29 cellular contexts compared by ENCODE assay signal in genomic region chr20:62698231-62698630, GRCh38. TPM values are rescaled to one million over a fixed set of nuclear protein-coding genes. Genes with fewer than 3 reads are reported as not detected.
"Had no signal": no experiment of that assay in that cellular context is flagged by ENCODE, and none has a peak within 500 bp of the region (broad histone marks: within the 10 kb centered on the region; RNA-seq: fewer than 3 reads in every experiment).

No MANE protein-coding gene starts in this region.

- H3K36me3 Mint-ChIP-seq: mesothelial cell of epicardium; naive B cell; natural killer cell; neural progenitor cell; stimulated activated memory B cell treated with anti-CD40 and anti-IgM and Interleukin-4, amounts not matched to agents 10 μg/mL and 1 μg/mL and 100 μg/mL, for 72 hours had no signal

- H3K4me3 ChIP-seq: heart right ventricle, hepatocyte, lung, neural progenitor cell, ovary, right lobe of liver, smooth muscle cell, testis, thyroid gland, transverse colon, upper lobe of left lung had no signal

- H3K9me3 ChIP-seq: heart right ventricle, ovary, right lobe of liver, testis, thyroid gland, transverse colon, upper lobe of left lung had no signal

- H3K4me3 Mint-ChIP-seq: mesothelial cell of epicardium; naive B cell; natural killer cell; nephron progenitor cell; neural progenitor cell; stimulated activated memory B cell treated with anti-CD40 and anti-IgM and Interleukin-4, amounts not matched to agents 10 μg/mL and 1 μg/mL and 100 μg/mL, for 72 hours; stimulated activated naive CD8-positive, alpha-beta T cell treated with anti-CD3 and anti-CD28 coated beads, Interleukin-15, amount 100 ng/mL, for 72 hours had no signal

- H3K4me1 ChIP-seq: right lobe of liver, testis, thyroid gland had no signal

- H3K9me3 Mint-ChIP-seq: mesothelial cell of epicardium; natural killer cell; nephron progenitor cell; stimulated activated memory B cell treated with anti-CD40 and anti-IgM and Interleukin-4, amounts not matched to agents 10 μg/mL and 1 μg/mL and 100 μg/mL, for 72 hours; stimulated activated naive CD8-positive, alpha-beta T cell treated with anti-CD3 and anti-CD28 coated beads, Interleukin-15, amount 100 ng/mL, for 72 hours had no signal

- H3K27ac Mint-ChIP-seq: mesothelial cell of epicardium; naive B cell; natural killer cell; nephron progenitor cell; neural progenitor cell; stimulated activated memory B cell treated with anti-CD40 and anti-IgM and Interleukin-4, amounts not matched to agents 10 μg/mL and 1 μg/mL and 100 μg/mL, for 72 hours; stimulated activated naive CD8-positive, alpha-beta T cell treated with anti-CD3 and anti-CD28 coated beads, Interleukin-15, amount 100 ng/mL, for 72 hours had no signal

- H3K27ac ChIP-seq: heart right ventricle, hepatocyte, neural progenitor cell, ovary, right lobe of liver, testis, thyroid gland, transverse colon, upper lobe of left lung had no signal

- DNase-seq: islet precursor cell; kidney glomerular epithelial cell; left cardiac atrium; mesendoderm; naive B cell; natural killer cell; nephron progenitor cell; ovary; stimulated activated CD4-positive, alpha-beta T cell treated with anti-CD3 and anti-CD28 coated beads, Interleukin-1b, Interleukin-23, amount 100 ng/mL, for 48 hours; stimulated activated CD4-positive, alpha-beta T cell treated with anti-CD3 and anti-CD28 coated beads, Interleukin-2, amount 100 ng/mL, for 48 hours; stimulated activated CD4-positive, alpha-beta T cell treated with anti-CD3 and anti-CD28 coated beads, Interleukin-4, amount 100 ng/mL, for 4 hours; stimulated activated CD8-positive, alpha-beta memory T cell treated with anti-CD3 and anti-CD28 coated beads, Interleukin-4, amount 100 ng/mL, for 48 hours; stimulated activated naive CD4-positive, alpha-beta T cell treated with Interleukin-2 at 50 U/mL for 16 hours; stimulated activated naive CD8-positive, alpha-beta T cell treated with anti-CD3 and anti-CD28 coated beads, Interleukin-15, amount 100 ng/mL, for 72 hours; testis; thyroid gland; transverse colon had no signal

- H3K27me3 ChIP-seq: hepatocyte, neural progenitor cell, ovary, right lobe of liver, testis, thyroid gland, upper lobe of left lung had no signal

- H3K36me3 ChIP-seq: heart right ventricle, neural progenitor cell, ovary, right lobe of liver, thyroid gland, transverse colon, upper lobe of left lung had no signal

- ATAC-seq: heart right ventricle; left cardiac atrium; left lobe of liver; natural killer cell; right lobe of liver; stimulated activated memory B cell treated with anti-CD40 and anti-IgM and Interleukin-4, amounts not matched to agents 10 μg/mL and 1 μg/mL and 100 μg/mL, for 72 hours; stimulated activated naive CD8-positive, alpha-beta T cell treated with anti-CD3 and anti-CD28 coated beads, Interleukin-15, amount 100 ng/mL, for 72 hours had no signal

RNA-seq across cellular contexts. Expression of gene NTSR1, which starts 10.4 kb away (rescaled TPM):
- total RNA-seq: left cardiac atrium, progenitor cell of endocrine pancreas had no signal
- polyA plus RNA-seq: heart right ventricle, hepatocyte, smooth muscle cell had no signal

RNA-seq across cellular contexts. Expression of gene SLCO4A1, which starts 55.9 kb away (rescaled TPM):
- total RNA-seq: skeletal muscle tissue had no signal
